7 cellular contexts compared by ENCODE assay signal in the genomic region with DNA sequence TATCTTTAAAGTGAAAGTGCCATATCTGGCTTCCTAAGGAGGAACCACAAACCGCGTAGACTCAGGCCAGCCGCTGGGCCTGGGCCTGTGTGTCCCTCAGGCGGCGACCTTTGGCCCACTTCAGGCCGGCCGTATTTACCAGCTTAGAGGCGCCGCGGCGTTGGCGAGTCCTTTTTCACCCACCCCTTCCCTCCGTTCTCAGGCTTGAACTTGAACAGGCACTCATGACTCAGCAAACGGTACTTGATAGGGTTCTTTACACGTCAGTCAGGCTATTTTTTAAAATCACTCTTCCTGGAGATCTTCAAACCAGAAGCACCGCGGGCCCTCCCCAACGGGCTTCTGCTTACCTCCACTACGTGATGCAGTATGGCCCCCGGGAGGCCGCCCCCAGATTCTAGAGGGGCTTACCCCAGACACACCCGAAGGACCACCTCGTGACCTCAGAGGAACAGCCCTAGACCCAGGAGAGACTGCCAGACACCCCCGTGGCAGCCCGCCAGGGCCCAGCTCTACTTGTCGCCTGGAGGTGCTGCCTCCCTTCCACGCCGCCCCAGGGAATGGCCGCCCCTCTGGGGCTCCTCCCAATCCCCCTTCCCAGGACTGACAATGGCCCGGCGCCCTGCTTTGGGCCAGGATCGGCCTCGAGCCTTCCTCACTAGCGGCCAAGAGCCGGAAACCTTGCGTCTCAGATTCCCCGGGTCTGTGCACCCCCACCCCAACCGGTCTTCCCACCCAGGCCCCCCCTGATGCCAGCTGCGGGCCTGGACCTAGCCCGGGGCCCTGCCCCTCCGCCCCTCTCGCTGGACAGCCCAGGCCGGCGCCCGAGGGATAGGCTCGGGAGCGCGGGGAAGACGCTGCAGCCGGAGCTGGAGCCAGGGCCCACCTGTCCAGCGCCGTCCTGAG. TPM values are rescaled to one million over a fixed set of nuclear protein-coding genes. Genes with fewer than 3 reads are reported as not detected.
DNase-seq lines count a peak whose midpoint lies in the region; ATAC-seq and TF ChIP-seq lines count a peak whose summit lies in the region.

No MANE protein-coding gene starts in this region.

- H3K27ac Mint-ChIP-seq in nephron: peak overlapping the region; percentile 76 to 93 (median 89)
- peak overlapping the region; percentile 93 for H3K27ac Mint-ChIP-seq in stimulated activated naive CD8-positive, alpha-beta T cell treated with anti-CD3 and anti-CD28 coated beads, Interleukin-15, Interleukin-2, amounts not matched to agents 100 ng/mL and 50 ng/mL, for 24 hours

- H3K36me3 Mint-ChIP-seq in nephron (ENCODE audit: low read depth): no peaks in the 10 kb centered on the region
- no peaks in the 10 kb centered on the region for H3K36me3 Mint-ChIP-seq in stimulated activated naive CD8-positive, alpha-beta T cell treated with anti-CD3 and anti-CD28 coated beads, Interleukin-15, Interleukin-2, amounts not matched to agents 100 ng/mL and 50 ng/mL, for 24 hours (ENCODE audit: low read depth)

- H3K4me3 ChIP-seq in fibroblast of the aortic adventitia (ENCODE audit: low read depth, low read length): peak overlapping the region; percentile 63

- peak overlapping the region; percentile 70 to 80 (median 72) for H3K4me3 Mint-ChIP-seq in nephron
- H3K4me3 Mint-ChIP-seq in stimulated activated naive CD8-positive, alpha-beta T cell treated with anti-CD3 and anti-CD28 coated beads, Interleukin-15, Interleukin-2, amounts not matched to agents 100 ng/mL and 50 ng/mL, for 24 hours: peak overlapping the region; percentile 83

- H3K4me1 Mint-ChIP-seq in nephron: peaks cover 41% of the 10 kb centered on the region
- H3K4me1 Mint-ChIP-seq in stimulated activated naive CD8-positive, alpha-beta T cell treated with anti-CD3 and anti-CD28 coated beads, Interleukin-15, Interleukin-2, amounts not matched to agents 100 ng/mL and 50 ng/mL, for 24 hours (ENCODE audit: low read depth): peaks cover 13% of the 10 kb centered on the region

- TF ChIP-seq CTCF in fibroblast of the aortic adventitia (IDR thresholded peaks at IDR 0.05; ENCODE audit: insufficient read depth, low read length) (no peak), nephron (IDR thresholded peaks at IDR 0.05; ENCODE audit: unreplicated experiment in 3 of 3) (no peak)

- DNase-seq in RKO (ENCODE audit: low spot score) (peak; percentile 99), fibroblast of the aortic adventitia (ENCODE audit: low read depth) (peak; percentile 99)
- peak; percentile 40 for DNase-seq in activated effector memory CD4-positive, alpha-beta T cell treated with Interleukin-2 at 50 U/mL for 16 hours

- ATAC-seq in GM18861 (IDR thresholded peaks at IDR 0.05; ENCODE audit: unreplicated experiment) (peak; percentile 84), HG03066 (IDR thresholded peaks at IDR 0.05; ENCODE audit: low read depth, unreplicated experiment) (peak; percentile 90)

- H3K27me3 Mint-ChIP-seq in nephron (ENCODE audit: low read depth): peaks cover 5% of the 10 kb centered on the region
- no peaks in the 10 kb centered on the region for H3K27me3 Mint-ChIP-seq in stimulated activated naive CD8-positive, alpha-beta T cell treated with anti-CD3 and anti-CD28 coated beads, Interleukin-15, Interleukin-2, amounts not matched to agents 100 ng/mL and 50 ng/mL, for 24 hours

- H3K9me3 Mint-ChIP-seq in nephron: no peaks in the 10 kb centered on the region
- no peaks in the 10 kb centered on the region for H3K9me3 Mint-ChIP-seq in stimulated activated naive CD8-positive, alpha-beta T cell treated with anti-CD3 and anti-CD28 coated beads, Interleukin-15, Interleukin-2, amounts not matched to agents 100 ng/mL and 50 ng/mL, for 24 hours

RNA-seq across cellular contexts. Expression of gene IMPA2, which starts 33.8 kb away (rescaled TPM):
- 6.9 and 14.1 TPM in 2 replicates for total RNA-seq in fibroblast of the aortic adventitia (ENCODE audit: low replicate concordance)

RNA-seq across cellular contexts. Expression of gene MPPE1, which starts 39.4 kb away (rescaled TPM):
- total RNA-seq in fibroblast of the aortic adventitia (ENCODE audit: low replicate concordance): 24.0 and 65.0 TPM in 2 replicates

Comparison
In these comparisons a context has a peak if more than half of its experiments do, and no peak if none do; other contexts are left out.
1. Peak in every context shown above with its lines: DNase-seq, ATAC-seq and H3K4me3 ChIP-seq.
2. DNase-seq: peak in every context shown above with its lines; median percentile 99 in RKO; 99 in fibroblast of the aortic adventitia; 40 in activated effector memory CD4-positive, alpha-beta T cell treated with Interleukin-2 at 50 U/mL for 16 hours.